8 cellular contexts compared by ENCODE assay signal in genomic region chr12:1595690-1596347, GRCh38. TPM values are rescaled to one million over a fixed set of nuclear protein-coding genes. Genes with fewer than 3 reads are reported as not detected.
DNase-seq lines count a peak whose midpoint lies in the region; ATAC-seq and TF ChIP-seq lines count a peak whose summit lies in the region.

No MANE protein-coding gene starts in this region.

- no peaks in the 10 kb centered on the region for H3K27me3 Mint-ChIP-seq in activated naive CD4-positive, alpha-beta T cell treated with anti-CD3 and anti-CD28 coated beads for 36 hours (ENCODE audit: low read depth)
- peaks cover under 1% of the 10 kb centered on the region for H3K27me3 Mint-ChIP-seq in type B pancreatic cell

- ATAC-seq in omental fat pad (ENCODE audit: low FRiP score) = no peak

- H3K4ac ChIP-seq in mesenchymal stem cell (ENCODE audit: low read depth in 1 of 2, low read length in 2 of 2) = no peak overlapping the region

- no peak overlapping the region for H2AK5ac ChIP-seq in mesenchymal stem cell (ENCODE audit: low read length, severe bottlenecking)

- no peak for DNase-seq in activated naive CD4-positive, alpha-beta T cell treated with anti-CD3 and anti-CD28 coated beads for 36 hours
- DNase-seq in activated naive CD4-positive, alpha-beta T cell treated with anti-CD3 and anti-CD28 coated beads, Interleukin-2, amount 50 U/mL, for 16 hours = no peak
- DNase-seq in mesenchymal stem cell (no peak), type B pancreatic cell (ENCODE audit: extremely low spot score, unreplicated experiment) (no peak), Kasumi-1 (lab: John Stamatoyannopoulos, UW) (no peak), omental fat pad (ENCODE audit: low spot score) (no peak), 8988T (no peak)

- no peak overlapping the region for H3K14ac ChIP-seq in mesenchymal stem cell (ENCODE audit: low read length in 2 of 2)

- peak overlapping the region in 1 of 2 experiments; percentile 87 for H3K4me3 ChIP-seq in mesenchymal stem cell (ENCODE audit: insufficient read depth in 1 of 2, low read depth in 1 of 2, low read length in 2 of 2)

- peak overlapping the region; percentile 81 for H3K4me3 Mint-ChIP-seq in activated naive CD4-positive, alpha-beta T cell treated with anti-CD3 and anti-CD28 coated beads for 36 hours
- H3K4me3 Mint-ChIP-seq in type B pancreatic cell = peak overlapping the region; percentile 92

- no peak overlapping the region for H2AFZ ChIP-seq in mesenchymal stem cell (ENCODE audit: low read depth, low read length)

- H3K4me1 ChIP-seq in mesenchymal stem cell (ENCODE audit: control insufficient read depth, insufficient read depth, low read depth, low read length) = peaks cover 18% of the 10 kb centered on the region

- no peak overlapping the region for H3K18ac ChIP-seq in mesenchymal stem cell (ENCODE audit: low read depth in 1 of 2, low read length in 2 of 2)

- H4K8ac ChIP-seq in mesenchymal stem cell (ENCODE audit: low read length) = no peak overlapping the region

- H3K27me3 ChIP-seq in mesenchymal stem cell (ENCODE audit: control insufficient read depth in 1 of 2, insufficient read depth in 1 of 2, low read length in 2 of 2) = no peaks in the 10 kb centered on the region

- TF ChIP-seq CTCF in type B pancreatic cell (conservative IDR thresholded peaks at IDR 0.05) (no peak), omental fat pad (IDR thresholded peaks at IDR 0.05) (no peak)

- no peak overlapping the region for H2BK15ac ChIP-seq in mesenchymal stem cell (ENCODE audit: low read depth, poor library complexity, severe bottlenecking)

- H3K23ac ChIP-seq in mesenchymal stem cell (ENCODE audit: low read length in 2 of 2) = no peak overlapping the region

- H3K79me1 ChIP-seq in mesenchymal stem cell (replicated peaks; ENCODE audit: low read length, poor library complexity, severe bottlenecking) = peaks cover 10% of the 10 kb centered on the region

- H2BK120ac ChIP-seq in mesenchymal stem cell (ENCODE audit: low read depth, low read length) = no peak overlapping the region

- CTCF ChIA-PET in activated naive CD4-positive, alpha-beta T cell treated with anti-CD3 and anti-CD28 coated beads for 36 hours (lab: Charles Lee) = interaction anchor here (0.6 kb wide), 2 partner anchors 8 to 295 kb away, joined by 4 read pairs; no protein-coding TSS in a partner anchor

- peaks cover 5 to 7% of the 10 kb centered on the region in 2 experiments for H3K36me3 ChIP-seq in mesenchymal stem cell (ENCODE audit: control insufficient read depth in 1 of 2, insufficient read depth in 2 of 2, low read depth in 1 of 2, low read length in 2 of 2)

- H4K91ac ChIP-seq in mesenchymal stem cell (ENCODE audit: low read length) = no peak overlapping the region

- intact Hi-C loops in activated naive CD4-positive, alpha-beta T cell treated with anti-CD3 and anti-CD28 coated beads for 36 hours (cut with micrococcal nuclease) = no loop called here

- H3K27ac Mint-ChIP-seq in activated naive CD4-positive, alpha-beta T cell treated with anti-CD3 and anti-CD28 coated beads for 36 hours = no peak overlapping the region
- H3K27ac Mint-ChIP-seq in type B pancreatic cell = peak overlapping the region; percentile 92

- no peaks in the 10 kb centered on the region for H3K9me3 ChIP-seq in mesenchymal stem cell (ENCODE audit: control insufficient read depth, low read length)

- peaks cover 27% of the 10 kb centered on the region for H3K4me1 Mint-ChIP-seq in activated naive CD4-positive, alpha-beta T cell treated with anti-CD3 and anti-CD28 coated beads for 36 hours (ENCODE audit: low read depth)
- H3K4me1 Mint-ChIP-seq in type B pancreatic cell (ENCODE audit: unreplicated experiment) = peaks cover 15% of the 10 kb centered on the region

- H3K9ac ChIP-seq in mesenchymal stem cell (ENCODE audit: low read length) = peak overlapping the region; percentile 99

- H2BK12ac ChIP-seq in mesenchymal stem cell (ENCODE audit: low read length in 2 of 2) = no peak overlapping the region

- H3K27ac ChIP-seq in angular gyrus (ENCODE audit: low read depth, low read length) (peak overlapping the region; percentile 99), mesenchymal stem cell (ENCODE audit: low read length, poor library complexity, severe bottlenecking) (peak overlapping the region; percentile 31)

- peaks cover 7% of the 10 kb centered on the region for H3K36me3 Mint-ChIP-seq in activated naive CD4-positive, alpha-beta T cell treated with anti-CD3 and anti-CD28 coated beads for 36 hours (ENCODE audit: low read depth)
- H3K36me3 Mint-ChIP-seq in type B pancreatic cell = peaks cover 20% of the 10 kb centered on the region

- H3K9me3 Mint-ChIP-seq in activated naive CD4-positive, alpha-beta T cell treated with anti-CD3 and anti-CD28 coated beads for 36 hours = peaks cover 2% of the 10 kb centered on the region
- no peaks in the 10 kb centered on the region for H3K9me3 Mint-ChIP-seq in type B pancreatic cell

- no peak overlapping the region for H2BK5ac ChIP-seq in mesenchymal stem cell (ENCODE audit: low read depth, low read length, poor library complexity, severe bottlenecking)

- 83% methylated on average over 7 of the region's 9 CpGs for WGBS in mesenchymal stem cell

- H3K4me2 ChIP-seq in mesenchymal stem cell (ENCODE audit: low read length, poor library complexity, severe bottlenecking) = no peak overlapping the region

RNA-seq across cellular contexts. Expression of gene FBXL14, which starts 1.4 kb away (rescaled TPM):
- 10 to 100 TPM; 11.4 to 11.9 TPM for total RNA-seq in activated naive CD4-positive, alpha-beta T cell treated with anti-CD3 and anti-CD28 coated beads for 36 hours
- polyA plus RNA-seq in mesenchymal stem cell (2013, experiment 1 of 2) = 4.3 TPM
- polyA plus RNA-seq in mesenchymal stem cell (2013, experiment 2 of 2) = 4.7 TPM
- total RNA-seq in type B pancreatic cell (ENCODE audit: low replicate concordance) = 16.7 and 28.8 TPM in 2 replicates
- total RNA-seq in omental fat pad = 10 to 100 TPM in 2 of 4 donors, 1 to 10 TPM in 2; 7.3 to 15.6 (median 10.1) TPM

RNA-seq across cellular contexts. Expression of gene WNT5B, which starts 33.2 kb away (rescaled TPM):
- total RNA-seq in activated naive CD4-positive, alpha-beta T cell treated with anti-CD3 and anti-CD28 coated beads for 36 hours = not detected
- polyA plus RNA-seq in mesenchymal stem cell (2013, experiment 1 of 2) = 14.1 TPM
- 16.0 TPM for polyA plus RNA-seq in mesenchymal stem cell (2013, experiment 2 of 2)
- total RNA-seq in type B pancreatic cell (ENCODE audit: low replicate concordance) (11.3 and 42.9 TPM in 2 replicates), omental fat pad (1 to 10 TPM; 3.6 to 9.0 (median 4.0) TPM)

Comparison
In these comparisons a context has a peak if more than half of its experiments do, and no peak if none do; other contexts are left out.
1. RNA of gene WNT5B, which starts 33.2 kb away (total RNA-seq): 11.3 to 42.9 TPM in type B pancreatic cell and 3.6 to 9.0 TPM in omental fat pad; not detected in activated naive CD4-positive, alpha-beta T cell treated with anti-CD3 and anti-CD28 coated beads for 36 hours; every median in the first group is over 4 times any median in the second.